Comparison of ENCODE assay signal across 8 cellular contexts in the genomic region with DNA sequence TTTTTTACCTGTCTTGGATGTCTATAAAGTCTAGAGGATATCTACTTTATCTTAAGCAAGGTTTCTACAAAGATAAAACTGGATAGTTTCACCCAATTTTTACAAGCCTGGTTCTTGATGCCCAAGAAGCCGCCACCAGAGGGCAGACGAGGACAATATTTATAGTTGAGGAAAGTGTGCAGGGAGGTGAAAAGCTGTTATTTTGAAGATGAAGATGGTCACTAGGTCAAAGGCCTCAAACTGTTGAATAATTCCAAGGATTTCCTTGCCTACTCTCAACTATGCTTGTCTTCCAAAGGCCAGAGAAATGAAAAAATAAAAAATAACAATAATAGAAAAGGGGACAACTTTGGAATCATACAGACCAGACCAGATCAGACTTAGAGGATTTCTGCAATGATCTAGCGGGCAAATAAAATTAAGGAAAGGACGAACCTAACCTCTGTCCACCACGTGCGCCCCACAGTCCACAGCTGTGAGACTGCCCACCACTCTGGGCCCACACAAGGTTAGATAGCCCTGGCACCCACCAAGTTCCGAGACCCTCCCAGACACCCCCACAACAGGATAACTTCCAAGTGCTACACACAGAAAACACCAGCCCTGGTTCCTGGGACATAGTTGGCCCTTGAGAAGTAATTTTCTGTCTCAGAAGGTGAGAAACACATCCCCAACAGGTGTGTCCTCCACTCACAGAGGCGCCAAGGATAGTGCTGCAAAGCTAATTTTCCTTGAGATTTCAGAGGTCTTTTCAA. TPM values are rescaled to one million over a fixed set of nuclear protein-coding genes. Genes with fewer than 3 reads are reported as not detected.
A peak's percentile ranks its signal among the peaks of the same experiment; 100 is the strongest.
DNase-seq lines count a peak whose midpoint lies in the region; ATAC-seq, FAIRE-seq and TF ChIP-seq lines count a peak whose summit lies in the region.

No MANE protein-coding gene starts in this region.

- ATAC-seq in GM21717 (IDR thresholded peaks at IDR 0.05; ENCODE audit: unreplicated experiment) (peak; percentile 42), left lung (peak; percentile 74), HG03025 (IDR thresholded peaks at IDR 0.05; ENCODE audit: low FRiP score, unreplicated experiment) (no peak)

- no peak for FAIRE-seq in D721Med (lab: Jason Lieb, UNC)

- no peak for DNase-seq in D721Med (ENCODE audit: insufficient read length, low spot score)
- DNase-seq in NCI-H146 (lab: John Stamatoyannopoulos, UW): peak; percentile 57
- peak; percentile 76 to 83 for DNase-seq in cardiac fibroblast (ENCODE audit: low read depth in 2 of 2)
- DNase-seq in left lung: peak in 1 of 2 donors; percentile 72
- DNase-seq in stimulated activated CD4-positive, alpha-beta T cell treated with anti-CD3 and anti-CD28 coated beads, TNF-alpha, amount 100 ng/mL, for 24 hours (ENCODE audit: low read depth in 3 of 3): peak; percentile 52 to 70 (median 58)

- peak; percentile 88 for TF ChIP-seq CTCF in D721Med (IDR thresholded peaks at IDR 0.05; ENCODE audit: insufficient read depth, missing control alignments)
- peak; percentile 58 for TF ChIP-seq CTCF in WI38 (IDR thresholded peaks at IDR 0.05; ENCODE audit: low read depth, low read length)
- peak; percentile 74 for TF ChIP-seq CTCF in cardiac fibroblast (IDR thresholded peaks at IDR 0.05; ENCODE audit: low read depth, low read length)
- peak; percentile 62 to 83 for TF ChIP-seq CTCF in left lung (IDR thresholded peaks at IDR 0.05)

- H3K27ac ChIP-seq in left lung: no peak overlapping the region

- H3K4me3 ChIP-seq in WI38 (ENCODE audit: low read depth, low read length) (no peak overlapping the region), cardiac fibroblast (replicated peaks in 1 of 2; ENCODE audit: low read depth in 2 of 2, low read length in 2 of 2) (no peak overlapping the region), left lung (no peak overlapping the region)

- H3K36me3 ChIP-seq in left lung: no peaks in the 10 kb centered on the region

- no peaks in the 10 kb centered on the region for H3K9me3 ChIP-seq in left lung

- intact Hi-C loops in left lung (cut with DNase I): loop anchor here in 1 of 2 donors (5.0 kb wide), 1 partner anchor 167 kb away; no protein-coding TSS in a partner anchor

- H3K4me1 ChIP-seq in left lung: peaks cover 15 to 34% of the 10 kb centered on the region in 2 donors

- H3K27me3 ChIP-seq in left lung: no peaks in the 10 kb centered on the region

RNA-seq across cellular contexts. Expression of a gene that starts 2.8 kb away (rescaled TPM):
- under 1 TPM; 0.52 to 0.67 TPM for total RNA-seq in left lung

RNA-seq across cellular contexts. Expression of a gene that starts 34.0 kb away (rescaled TPM):
- 10 to 100 TPM; 36.7 to 38.7 TPM for total RNA-seq in left lung
